Comparison of ENCODE assay signal across 19 cellular contexts in genomic region chr7:155992538-155992937, GRCh38.
DNase-seq lines count a peak whose midpoint lies in the region; ATAC-seq lines count a peak whose summit lies in the region.
"Had no signal": no experiment of that assay in that cellular context is flagged by ENCODE, and none has a peak within 500 bp of the region (broad histone marks: within the 10 kb centered on the region; RNA-seq: fewer than 3 reads in every experiment).

No MANE protein-coding gene starts in this region.

- POLR2A ChIA-PET in T-cell (lab: Charles Lee) = no interaction called here
- POLR2A ChIA-PET in naive thymus-derived CD8-positive, alpha-beta T cell (lab: Charles Lee) = no interaction called here

- peak; percentile 35 for DNase-seq in activated CD4-positive, alpha-beta T cell treated with anti-CD3 and anti-CD28 coated beads for 48 hours
- DNase-seq in activated CD4-positive, alpha-beta T cell treated with anti-CD3 and anti-CD28 coated beads for 4 hours = no peak
- DNase-seq in cardiac septum (ENCODE audit: low spot score) (peak; percentile 62), left cardiac atrium (no peak), T-cell (peak in 10 of 34 experiments; percentile 3 to 27 (median 17)), NCI-H2196 (lab: John Stamatoyannopoulos, UW; ENCODE audit: unreplicated experiment) (no peak), HK-2 (ENCODE audit: unreplicated experiment) (no peak)
- peak in 5 of 10 donors; percentile 14 to 58 (median 45) for DNase-seq in naive thymus-derived CD8-positive, alpha-beta T cell
- DNase-seq: 8988T, BE2C, DND-41, Kasumi-1, MM.1S, NCI-H1092 treated with DMSO at 0.1 percent for 48 hours, NCI-H1694, NCI-H2227 treated with DMSO at 0.1 percent for 48 hours, NCI-H524 treated with DMSO at 0.1 percent for 48 hours had no signal

- peaks cover 32 to 72% (median 47%) of the 10 kb centered on the region in 3 donors for H3K4me1 Mint-ChIP-seq in T-cell
- peaks cover 35 to 82% (median 66%) of the 10 kb centered on the region in 4 donors for H3K4me1 Mint-ChIP-seq in naive thymus-derived CD8-positive, alpha-beta T cell

- H3K36me3 Mint-ChIP-seq in T-cell = no peaks in the 10 kb centered on the region
- no peaks in the 10 kb centered on the region for H3K36me3 Mint-ChIP-seq in naive thymus-derived CD8-positive, alpha-beta T cell
- H3K36me3 Mint-ChIP-seq: IgD-negative memory B cell had no signal

- no peak overlapping the region for H3K27ac Mint-ChIP-seq in T-cell
- peak overlapping the region in 1 of 10 donors; percentile 75 for H3K27ac Mint-ChIP-seq in naive thymus-derived CD8-positive, alpha-beta T cell
- H3K27ac Mint-ChIP-seq: IgD-negative memory B cell had no signal

- H3K4me3 Mint-ChIP-seq in T-cell = no peak overlapping the region
- H3K4me3 Mint-ChIP-seq in naive thymus-derived CD8-positive, alpha-beta T cell = peak overlapping the region in 2 of 10 donors; percentile 14

- H3K9me3 Mint-ChIP-seq in T-cell = peaks cover 0 to 5% (median 3%) of the 10 kb centered on the region in 3 donors
- peaks cover 0 to 5% (median 0%) of the 10 kb centered on the region in 9 donors for H3K9me3 Mint-ChIP-seq in naive thymus-derived CD8-positive, alpha-beta T cell

- intact Hi-C loops in cardiac septum (cut with DNase I) = no loop called here
- intact Hi-C loops in left cardiac atrium (cut with DNase I) = no loop called here

- ATAC-seq in left cardiac atrium = no peak
- peak; percentile 21 to 82 (median 51) for ATAC-seq in T-cell (replicated peaks in 1 of 4)
- peak; percentile 53 to 73 for ATAC-seq in naive thymus-derived CD8-positive, alpha-beta T cell
- ATAC-seq: HCT116 had no signal

- peaks cover 0 to 21% of the 10 kb centered on the region in 2 donors for H3K27me3 Mint-ChIP-seq in T-cell
- peaks cover 0 to 3% (median 0%) of the 10 kb centered on the region in 5 donors for H3K27me3 Mint-ChIP-seq in naive thymus-derived CD8-positive, alpha-beta T cell

- CTCF ChIA-PET in T-cell (lab: Charles Lee) = no interaction called here

Comparison
In these comparisons a context has a peak if more than half of its experiments do, and no peak if none do; other contexts are left out.
1. DNase-seq: peak in activated CD4-positive, alpha-beta T cell treated with anti-CD3 and anti-CD28 coated beads for 48 hours (single experiment) and cardiac septum (single experiment); none in activated CD4-positive, alpha-beta T cell treated with anti-CD3 and anti-CD28 coated beads for 4 hours (0 of 2), left cardiac atrium (single experiment), NCI-H2196 (single experiment) and HK-2 (single experiment).
2. ATAC-seq: peak in T-cell (4 of 4) and naive thymus-derived CD8-positive, alpha-beta T cell (2 of 2); none in left cardiac atrium (0 of 2).